ENCODE assay signal across 13 cellular contexts in genomic region chr1:15624315-15624714, GRCh38. TPM values are rescaled to one million over a fixed set of nuclear protein-coding genes. Genes with fewer than 3 reads are reported as not detected.
"Had no signal": no experiment of that assay in that cellular context is flagged by ENCODE, and none has a peak within 500 bp of the region (broad histone marks: within the 10 kb centered on the region; RNA-seq: fewer than 3 reads in every experiment).

No MANE protein-coding gene starts in this region.

- H3K4me3 ChIP-seq: gastroesophageal sphincter, neural progenitor cell, ovary, skin epidermis, transverse colon had no signal

- H3K4me2 ChIP-seq: neural progenitor cell had no signal

- H3K36me3 ChIP-seq: neural progenitor cell, ovary had no signal

- H3K4me3 Mint-ChIP-seq: neural progenitor cell had no signal

- H3K9me3 Mint-ChIP-seq: neural progenitor cell had no signal

- H3K9ac ChIP-seq: neural progenitor cell had no signal

- ATAC-seq: gastroesophageal sphincter had no signal

- H3K27ac ChIP-seq: gastroesophageal sphincter, neural progenitor cell, ovary, transverse colon had no signal

- H3K27ac Mint-ChIP-seq: neural progenitor cell had no signal

- H3K9me3 ChIP-seq: gastroesophageal sphincter, ovary, transverse colon had no signal

- DNase-seq: activated CD4-positive, alpha-beta T cell treated with anti-CD3 and anti-CD28 coated beads for 1 hour; activated naive CD4-positive, alpha-beta T cell; caudate nucleus; cortex of kidney; effector CD8-positive, alpha-beta T cell; hippocampal formation; kidney glomerular epithelial cell; ovary; substantia nigra; transverse colon had no signal

- H2AFZ ChIP-seq: neural progenitor cell had no signal

- H3K27me3 ChIP-seq: gastroesophageal sphincter, neural progenitor cell, ovary, transverse colon had no signal

RNA-seq across cellular contexts. Expression of gene AGMAT, which starts 39.5 kb away (rescaled TPM):
- total RNA-seq: gastroesophageal sphincter had no signal
